1 cellular context compared by ENCODE assay signal in the genomic region with DNA sequence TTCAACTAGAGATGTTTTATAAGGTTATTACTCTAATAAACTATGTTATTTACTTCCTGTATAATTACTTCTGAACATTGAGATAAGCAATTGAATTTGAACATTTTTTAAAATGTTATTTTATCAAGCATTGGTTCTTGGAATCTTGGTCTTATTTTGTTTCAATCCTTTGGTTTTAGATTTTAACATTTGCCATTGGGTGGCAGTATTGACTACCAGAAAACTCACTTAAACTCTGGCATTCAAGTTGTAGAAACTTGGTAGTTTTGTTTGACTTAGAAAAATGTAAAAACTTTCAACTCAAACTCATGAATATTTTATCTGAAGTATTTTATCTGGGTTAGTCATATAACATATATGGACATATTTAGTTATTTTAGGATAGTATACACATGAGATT.
TF ChIP-seq lines count a peak whose summit lies in the region.

No MANE protein-coding gene starts in this region.

TF ChIP-seq in SK-N-SH treated with all-trans-retinoic acid at 6 μM for 48 hours, 23 proteins besides CTCF, POLR2A, EP300 and RAD21 (continued from another document):
- TF ChIP-seq, protein P1, sequence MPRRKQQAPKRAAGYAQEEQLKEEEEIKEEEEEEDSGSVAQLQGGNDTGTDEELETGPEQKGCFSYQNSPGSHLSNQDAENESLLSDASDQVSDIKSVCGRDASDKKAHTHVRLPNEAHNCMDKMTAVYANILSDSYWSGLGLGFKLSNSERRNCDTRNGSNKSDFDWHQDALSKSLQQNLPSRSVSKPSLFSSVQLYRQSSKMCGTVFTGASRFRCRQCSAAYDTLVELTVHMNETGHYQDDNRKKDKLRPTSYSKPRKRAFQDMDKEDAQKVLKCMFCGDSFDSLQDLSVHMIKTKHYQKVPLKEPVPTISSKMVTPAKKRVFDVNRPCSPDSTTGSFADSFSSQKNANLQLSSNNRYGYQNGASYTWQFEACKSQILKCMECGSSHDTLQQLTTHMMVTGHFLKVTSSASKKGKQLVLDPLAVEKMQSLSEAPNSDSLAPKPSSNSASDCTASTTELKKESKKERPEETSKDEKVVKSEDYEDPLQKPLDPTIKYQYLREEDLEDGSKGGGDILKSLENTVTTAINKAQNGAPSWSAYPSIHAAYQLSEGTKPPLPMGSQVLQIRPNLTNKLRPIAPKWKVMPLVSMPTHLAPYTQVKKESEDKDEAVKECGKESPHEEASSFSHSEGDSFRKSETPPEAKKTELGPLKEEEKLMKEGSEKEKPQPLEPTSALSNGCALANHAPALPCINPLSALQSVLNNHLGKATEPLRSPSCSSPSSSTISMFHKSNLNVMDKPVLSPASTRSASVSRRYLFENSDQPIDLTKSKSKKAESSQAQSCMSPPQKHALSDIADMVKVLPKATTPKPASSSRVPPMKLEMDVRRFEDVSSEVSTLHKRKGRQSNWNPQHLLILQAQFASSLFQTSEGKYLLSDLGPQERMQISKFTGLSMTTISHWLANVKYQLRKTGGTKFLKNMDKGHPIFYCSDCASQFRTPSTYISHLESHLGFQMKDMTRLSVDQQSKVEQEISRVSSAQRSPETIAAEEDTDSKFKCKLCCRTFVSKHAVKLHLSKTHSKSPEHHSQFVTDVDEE (CRISPR knock-in tag; IDR thresholded peaks at IDR 0.05) = no peak
- no peak for TF ChIP-seq ZNF8 (CRISPR knock-in tag; IDR thresholded peaks at IDR 0.05)
- TF ChIP-seq RARB (CRISPR knock-in tag; IDR thresholded peaks at IDR 0.05) = no peak
- no peak for TF ChIP-seq ISL1 (CRISPR knock-in tag; IDR thresholded peaks at IDR 0.05)
- TF ChIP-seq, protein P2, sequence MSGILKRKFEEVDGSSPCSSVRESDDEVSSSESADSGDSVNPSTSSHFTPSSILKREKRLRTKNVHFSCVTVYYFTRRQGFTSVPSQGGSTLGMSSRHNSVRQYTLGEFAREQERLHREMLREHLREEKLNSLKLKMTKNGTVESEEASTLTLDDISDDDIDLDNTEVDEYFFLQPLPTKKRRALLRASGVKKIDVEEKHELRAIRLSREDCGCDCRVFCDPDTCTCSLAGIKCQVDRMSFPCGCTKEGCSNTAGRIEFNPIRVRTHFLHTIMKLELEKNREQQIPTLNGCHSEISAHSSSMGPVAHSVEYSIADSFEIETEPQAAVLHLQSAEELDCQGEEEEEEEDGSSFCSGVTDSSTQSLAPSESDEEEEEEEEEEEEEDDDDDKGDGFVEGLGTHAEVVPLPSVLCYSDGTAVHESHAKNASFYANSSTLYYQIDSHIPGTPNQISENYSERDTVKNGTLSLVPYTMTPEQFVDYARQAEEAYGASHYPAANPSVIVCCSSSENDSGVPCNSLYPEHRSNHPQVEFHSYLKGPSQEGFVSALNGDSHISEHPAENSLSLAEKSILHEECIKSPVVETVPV (CRISPR knock-in tag; IDR thresholded peaks at IDR 0.05) = no peak
